ENCODE assay signal across 19 cellular contexts in the genomic region with DNA sequence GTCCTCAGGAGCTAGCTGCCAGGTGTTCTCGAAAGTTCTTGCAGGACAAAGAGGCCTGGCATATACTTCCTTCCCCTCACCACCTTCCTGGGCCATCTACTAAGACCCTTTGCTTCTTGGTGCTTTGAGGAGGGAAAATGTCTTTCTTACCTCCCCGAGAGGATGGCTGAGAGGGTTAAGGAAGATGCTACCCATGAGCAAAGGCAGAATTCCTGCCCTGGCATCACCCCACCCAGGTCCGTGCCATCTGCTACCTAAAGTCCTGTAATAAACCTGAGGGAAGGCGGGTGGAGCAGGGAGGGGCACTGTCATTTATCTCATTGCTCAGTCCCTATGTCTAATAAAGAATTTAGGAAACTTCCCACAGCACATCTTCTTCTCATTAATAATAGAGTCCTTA.
"Had no signal": no experiment of that assay in that cellular context is flagged by ENCODE, and none has a peak within 500 bp of the region (broad histone marks: within the 10 kb centered on the region; RNA-seq: fewer than 3 reads in every experiment).

No MANE protein-coding gene starts in this region.

- H3K27me3 ChIP-seq: body of pancreas, esophagus muscularis mucosa, transverse colon had no signal

- H3K27ac ChIP-seq: body of pancreas, esophagus muscularis mucosa, transverse colon had no signal

- H3K4me3 ChIP-seq: body of pancreas, esophagus muscularis mucosa, mucosa of descending colon, skin epidermis, transverse colon had no signal

- H3K9me3 ChIP-seq: body of pancreas, esophagus muscularis mucosa, mucosa of descending colon, transverse colon had no signal

- DNase-seq: activated B cell treated with CpG ODN at 0.5 μM for 24 hours; activated CD4-positive, alpha-beta T cell treated with anti-CD3 and anti-CD28 coated beads for 48 hours; activated CD8-positive, alpha-beta memory T cell treated with anti-CD3 and anti-CD28 coated beads, Interleukin-2, amount 50 U/mL, for 4 hours; activated CD8-positive, alpha-beta T cell treated with anti-CD3 and anti-CD28 coated beads for 36 hours; activated gamma-delta T cell treated with Interleukin-2 at 50 U/mL for 16 hours; amniotic stem cell; body of pancreas; cerebellar nuclear complex; mucosa of descending colon; naive thymus-derived CD4-positive, alpha-beta T cell; posterior cingulate gyrus; retina; SIG-M5; stimulated activated CD4-positive, alpha-beta T cell treated with anti-CD3 and anti-CD28 coated beads, Interleukin-15, amount 100 ng/mL, for 24 hours; stimulated activated CD4-positive, alpha-beta T cell treated with anti-CD3 and anti-CD28 coated beads, Interleukin-4, amount 100 ng/mL, for 1 hour; stimulated activated naive CD4-positive, alpha-beta T cell; transverse colon had no signal

- ATAC-seq: activated CD8-positive, alpha-beta T cell treated with anti-CD3 and anti-CD28 coated beads for 36 hours; body of pancreas; mucosa of descending colon; naive thymus-derived CD4-positive, alpha-beta T cell had no signal

- H3K36me3 ChIP-seq: transverse colon had no signal
